ENCODE assay signal across 8 cellular contexts in the genomic region with DNA sequence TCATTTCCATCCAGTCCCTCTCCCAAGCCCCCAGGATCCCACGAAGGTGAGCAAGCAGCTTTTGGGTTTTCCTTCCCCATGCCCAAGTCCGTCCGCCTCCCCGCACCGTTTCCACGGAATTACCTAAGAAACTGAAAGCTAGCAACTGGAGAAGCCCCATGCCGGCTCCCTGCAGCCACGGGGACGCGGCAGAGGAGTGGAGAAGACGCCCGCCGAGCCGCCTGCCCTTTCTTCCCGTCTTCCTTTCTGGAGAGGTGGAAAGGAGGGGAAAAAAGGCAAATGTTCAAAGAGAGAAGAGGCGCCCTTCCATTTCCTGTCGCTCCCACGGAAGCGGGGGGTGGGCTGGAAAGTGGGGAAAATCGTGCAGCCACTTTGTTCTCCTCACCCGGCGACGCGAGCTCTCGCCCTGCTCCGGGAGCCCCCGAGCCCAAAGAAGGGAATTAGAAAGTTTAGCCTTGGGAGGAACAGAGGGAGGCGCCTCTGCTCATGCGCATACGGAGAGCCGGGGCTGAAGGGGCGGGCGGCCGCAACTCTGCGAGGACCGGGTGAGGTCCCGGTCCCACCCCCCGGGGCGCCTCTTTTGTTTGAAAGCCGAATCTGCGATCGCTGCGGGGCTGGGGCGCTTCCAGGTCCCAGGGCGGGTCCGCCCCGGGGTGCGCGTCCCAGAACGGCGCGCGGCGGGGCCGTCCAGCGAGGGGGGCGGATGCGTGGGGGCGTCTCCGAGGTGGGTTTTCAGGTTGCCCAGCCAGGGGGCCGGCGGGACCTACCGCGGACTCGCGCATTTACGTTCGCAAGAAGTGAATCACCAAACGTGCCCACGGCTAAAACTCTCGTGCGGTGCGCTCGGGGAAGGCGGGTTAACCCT. TPM values are rescaled to one million over a fixed set of nuclear protein-coding genes. Genes with fewer than 3 reads are reported as not detected.
DNase-seq lines count a peak whose midpoint lies in the region; ATAC-seq and TF ChIP-seq lines count a peak whose summit lies in the region.

Gene LAMB1 (minus strand): TSS at position 436 of the 865 bp plus-strand sequence. CDS start 276 bp downstream, at position 160.

- H3K36me3 ChIP-seq in WERI-Rb-1 (peaks cover 23% of the 10 kb centered on the region), mucosa of rectum (ENCODE audit: control insufficient read depth in 2 of 2, insufficient read depth in 2 of 2, low read length in 2 of 2) (peaks cover 0 to 2% of the 10 kb centered on the region in 2 donors), upper lobe of right lung (no peaks in the 10 kb centered on the region)

- TF ChIP-seq CTCF in WERI-Rb-1 (IDR thresholded peaks at IDR 0.05; ENCODE audit: low read depth, low read length) (no peak), upper lobe of right lung (IDR thresholded peaks at IDR 0.05) (no peak)

- ATAC-seq in esophagus mucosa (peak; percentile 51), upper lobe of right lung (peak; percentile 75), HG02798 (IDR thresholded peaks at IDR 0.05; ENCODE audit: poor library complexity, unreplicated experiment) (no peak)

- peaks cover 2% of the 10 kb centered on the region for H3K9me3 ChIP-seq in WERI-Rb-1 (ENCODE audit: severe bottlenecking)
- H3K9me3 ChIP-seq in mucosa of rectum (ENCODE audit: control insufficient read depth in 2 of 2, low read length in 2 of 2) = no peaks in the 10 kb centered on the region
- H3K9me3 ChIP-seq in upper lobe of right lung = no peaks in the 10 kb centered on the region

- peak within 1 kb of the TSS; percentile 65 to 83 for H3K9ac ChIP-seq in mucosa of rectum (ENCODE audit: low read depth in 1 of 2, low read length in 2 of 2)

- intact Hi-C loops in upper lobe of right lung (cut with DNase I) = no loop called here

- peak within 1 kb of the TSS; percentile 62 for H3K4me3 ChIP-seq in WERI-Rb-1 (ENCODE audit: low read depth, low read length)
- H3K4me3 ChIP-seq in mucosa of rectum (ENCODE audit: low read length in 2 of 2) = peak within 1 kb of the TSS; percentile 82 to 85
- peak within 1 kb of the TSS; percentile 59 for H3K4me3 ChIP-seq in upper lobe of right lung

- peaks cover 14 to 40% of the 10 kb centered on the region in 2 donors for H3K4me1 ChIP-seq in mucosa of rectum (ENCODE audit: control insufficient read depth in 2 of 2, insufficient read depth in 2 of 2, low read length in 2 of 2)
- H3K4me1 ChIP-seq in upper lobe of right lung = peaks cover 22% of the 10 kb centered on the region

- peak within 1 kb of the TSS; percentile 81 for H3K27ac ChIP-seq in WERI-Rb-1
- H3K27ac ChIP-seq in mucosa of rectum (ENCODE audit: low read depth in 2 of 2, low read length in 2 of 2) = peak within 1 kb of the TSS; percentile 72 to 75
- H3K27ac ChIP-seq in upper lobe of right lung = peak within 1 kb of the TSS; percentile 88

- DNase-seq in COR-L47 (lab: John Stamatoyannopoulos, UW) = peak; percentile 65
- DNase-seq in HuH-7.5 (ENCODE audit: low spot score) = peak; percentile 75
- peak; percentile 80 for DNase-seq in WERI-Rb-1
- peak; percentile 74 for DNase-seq in upper lobe of right lung
- DNase-seq in activated gamma-delta T cell treated with Interleukin-2 at 50 U/mL for 16 hours = no peak

- H3K27me3 ChIP-seq in WERI-Rb-1 (ENCODE audit: insufficient read depth, low read depth, severe bottlenecking) = no peaks in the 10 kb centered on the region
- no peaks in the 10 kb centered on the region for H3K27me3 ChIP-seq in mucosa of rectum (ENCODE audit: control insufficient read depth in 2 of 2, insufficient read depth in 2 of 2, low read length in 2 of 2)
- H3K27me3 ChIP-seq in upper lobe of right lung = peaks cover 27% of the 10 kb centered on the region

RNA-seq across cellular contexts. Expression of gene LAMB1, which starts in this region (rescaled TPM):
- total RNA-seq in esophagus mucosa (35.0 TPM), upper lobe of right lung (156 TPM)
